1 cellular context compared by ENCODE assay signal in the genomic region with DNA sequence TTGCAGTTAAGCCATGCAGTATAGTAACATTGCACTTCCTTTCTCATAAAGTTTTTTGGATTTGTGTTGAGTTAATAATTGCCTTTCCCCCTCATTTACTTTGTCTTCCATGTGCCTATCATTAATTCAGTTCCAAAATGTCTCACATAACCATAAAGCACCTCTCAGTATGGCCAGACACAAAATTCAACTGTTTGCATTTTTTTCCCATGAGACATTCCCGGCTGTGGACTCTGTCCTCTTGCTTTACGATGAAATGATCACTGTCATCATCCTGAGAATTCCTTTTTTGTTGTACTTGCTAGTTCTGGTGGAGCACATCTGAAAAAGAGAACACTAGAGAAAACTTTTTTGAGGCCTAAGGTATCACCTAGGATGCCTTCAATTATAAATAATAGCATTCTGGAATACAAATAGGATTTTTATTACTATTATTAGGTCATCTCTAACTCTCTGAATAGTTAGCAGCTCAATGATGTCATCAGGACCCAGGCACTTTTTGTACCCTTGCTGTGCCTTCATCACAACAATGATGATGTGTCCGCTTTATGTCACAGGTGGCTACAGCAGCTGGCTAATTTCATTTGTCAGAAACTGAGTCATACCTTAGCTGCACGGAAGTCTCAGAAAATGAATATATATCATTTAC.
A peak's percentile ranks its signal among the peaks of the same experiment; 100 is the strongest.
TF ChIP-seq lines count a peak whose summit lies in the region.

No MANE protein-coding gene starts in this region.

TF ChIP-seq in HepG2, 621 proteins besides CTCF, POLR2A, EP300 and RAD21 (continued from another document and continues in another):
- TF ChIP-seq FOXA1 (IDR thresholded peaks at IDR 0.05) (no peak), FOXA1 (CRISPR knock-in tag; IDR thresholded peaks at IDR 0.05) (0 out of 2 replicates have a peak, but pooled peaks have one; percentile 5), KAT8 (CRISPR knock-in tag; IDR thresholded peaks at IDR 0.05) (peak; percentile 17; the same call in 1 of the 2 replicates), MAFF (IDR thresholded peaks at IDR 0.05; ENCODE audit: low read depth, low read length) (peak; percentile 58), POGZ (CRISPR knock-in tag; IDR thresholded peaks at IDR 0.05) (peak; percentile 37; the same call in 1 of the 2 replicates), TGIF2 (CRISPR knock-in tag; IDR thresholded peaks at IDR 0.05) (no peak), CREB1 (IDR thresholded peaks at IDR 0.05) (no peak; the same call in 1 of the 2 replicates), CREB1 (CRISPR knock-in tag; IDR thresholded peaks at IDR 0.05) (no peak), FOXK1 (CRISPR knock-in tag; IDR thresholded peaks at IDR 0.05; ENCODE audit: borderline replicate concordance, low read depth) (no peak), ZNF883 (CRISPR knock-in tag; IDR thresholded peaks at IDR 0.05; ENCODE audit: not compliant biosample characterization) (no peak), JUN (CRISPR knock-in tag; IDR thresholded peaks at IDR 0.05) (0 out of 2 replicates have a peak, but pooled peaks have one; percentile 68), PCBP1 (IDR thresholded peaks at IDR 0.05; ENCODE audit: borderline replicate concordance, low read depth, low read length) (no peak), KAT2B (IDR thresholded peaks at IDR 0.05; ENCODE audit: borderline replicate concordance, low read depth, low read length) (no peak), ARID4A (CRISPR knock-in tag; IDR thresholded peaks at IDR 0.05; ENCODE audit: borderline replicate concordance) (no peak), MAFK (conservative IDR thresholded peaks at IDR 0.05 in 1 of 2, IDR thresholded peaks at IDR 0.05 in 1 of 2; ENCODE audit: low read length in 2 of 2) (peak; percentile 15 to 45; a peak in 1 of 4 replicates), NKX3-1 (CRISPR knock-in tag; IDR thresholded peaks at IDR 0.05) (no peak), PHF21A (CRISPR knock-in tag; IDR thresholded peaks at IDR 0.05) (no peak), DMAP1 (CRISPR knock-in tag; IDR thresholded peaks at IDR 0.05) (no peak), SNRNP70 (IDR thresholded peaks at IDR 0.05; ENCODE audit: low read depth, low read length) (no peak), ZNF263 (CRISPR knock-in tag; IDR thresholded peaks at IDR 0.05) (no peak), ZNF619 (CRISPR knock-in tag; IDR thresholded peaks at IDR 0.05) (no peak), HHEX (CRISPR knock-in tag; IDR thresholded peaks at IDR 0.05) (no peak), ZHX1 (CRISPR knock-in tag; IDR thresholded peaks at IDR 0.05; ENCODE audit: low read depth) (no peak), ZNF230 (CRISPR knock-in tag; IDR thresholded peaks at IDR 0.05) (no peak), JUND (CRISPR knock-in tag; IDR thresholded peaks at IDR 0.05) (peak; percentile 78), ZFP62 (CRISPR knock-in tag; IDR thresholded peaks at IDR 0.05) (no peak), ZSCAN22 (CRISPR knock-in tag; IDR thresholded peaks at IDR 0.05) (no peak), PPARG (CRISPR knock-in tag; conservative IDR thresholded peaks at IDR 0.05) (no peak), ZNF224 (CRISPR knock-in tag; IDR thresholded peaks at IDR 0.05) (no peak), ZNF597 (CRISPR knock-in tag; IDR thresholded peaks at IDR 0.05) (no peak), BCL6 (CRISPR knock-in tag; IDR thresholded peaks at IDR 0.05) (no peak), ATF7 (IDR thresholded peaks at IDR 0.05) (peak; percentile 64), ATF7 (CRISPR knock-in tag; IDR thresholded peaks at IDR 0.05) (no peak; the same call in 1 of the 2 replicates), ZNF12 (CRISPR knock-in tag; IDR thresholded peaks at IDR 0.05) (0 out of 2 replicates have a peak, but pooled peaks have one; percentile 44), KLF9 (CRISPR knock-in tag; IDR thresholded peaks at IDR 0.05; ENCODE audit: low read depth) (no peak), GABPB1 (CRISPR knock-in tag; IDR thresholded peaks at IDR 0.05) (no peak), MED13 (CRISPR knock-in tag; IDR thresholded peaks at IDR 0.05) (no peak), GTF2F1 (IDR thresholded peaks at IDR 0.05; ENCODE audit: low read length) (no peak), ZNF367 (CRISPR knock-in tag; IDR thresholded peaks at IDR 0.05; ENCODE audit: borderline replicate concordance) (no peak), TAF15 (IDR thresholded peaks at IDR 0.05; ENCODE audit: low read depth, low read length, poor library complexity, severe bottlenecking) (no peak), HNF4A (CRISPR knock-in tag; IDR thresholded peaks at IDR 0.05) (peak; percentile 76)
- TF ChIP-seq, protein P1, sequence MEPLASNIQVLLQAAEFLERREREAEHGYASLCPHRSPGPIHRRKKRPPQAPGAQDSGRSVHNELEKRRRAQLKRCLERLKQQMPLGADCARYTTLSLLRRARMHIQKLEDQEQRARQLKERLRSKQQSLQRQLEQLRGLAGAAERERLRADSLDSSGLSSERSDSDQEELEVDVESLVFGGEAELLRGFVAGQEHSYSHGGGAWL (CRISPR knock-in tag; IDR thresholded peaks at IDR 0.05) = no peak
- TF ChIP-seq, protein P2, sequence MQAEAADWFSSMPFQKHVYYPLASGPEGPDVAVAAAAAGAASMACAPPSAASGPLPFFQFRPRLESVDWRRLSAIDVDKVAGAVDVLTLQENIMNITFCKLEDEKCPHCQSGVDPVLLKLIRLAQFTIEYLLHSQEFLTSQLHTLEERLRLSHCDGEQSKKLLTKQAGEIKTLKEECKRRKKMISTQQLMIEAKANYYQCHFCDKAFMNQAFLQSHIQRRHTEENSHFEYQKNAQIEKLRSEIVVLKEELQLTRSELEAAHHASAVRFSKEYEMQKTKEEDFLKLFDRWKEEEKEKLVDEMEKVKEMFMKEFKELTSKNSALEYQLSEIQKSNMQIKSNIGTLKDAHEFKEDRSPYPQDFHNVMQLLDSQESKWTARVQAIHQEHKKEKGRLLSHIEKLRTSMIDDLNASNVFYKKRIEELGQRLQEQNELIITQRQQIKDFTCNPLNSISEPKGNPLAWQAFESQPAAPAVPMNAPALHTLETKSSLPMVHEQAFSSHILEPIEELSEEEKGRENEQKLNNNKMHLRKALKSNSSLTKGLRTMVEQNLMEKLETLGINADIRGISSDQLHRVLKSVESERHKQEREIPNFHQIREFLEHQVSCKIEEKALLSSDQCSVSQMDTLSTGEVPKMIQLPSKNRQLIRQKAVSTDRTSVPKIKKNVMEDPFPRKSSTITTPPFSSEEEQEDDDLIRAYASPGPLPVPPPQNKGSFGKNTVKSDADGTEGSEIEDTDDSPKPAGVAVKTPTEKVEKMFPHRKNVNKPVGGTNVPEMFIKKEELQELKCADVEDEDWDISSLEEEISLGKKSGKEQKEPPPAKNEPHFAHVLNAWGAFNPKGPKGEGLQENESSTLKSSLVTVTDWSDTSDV (CRISPR knock-in tag; IDR thresholded peaks at IDR 0.05) = no peak
- TF ChIP-seq, protein P3, sequence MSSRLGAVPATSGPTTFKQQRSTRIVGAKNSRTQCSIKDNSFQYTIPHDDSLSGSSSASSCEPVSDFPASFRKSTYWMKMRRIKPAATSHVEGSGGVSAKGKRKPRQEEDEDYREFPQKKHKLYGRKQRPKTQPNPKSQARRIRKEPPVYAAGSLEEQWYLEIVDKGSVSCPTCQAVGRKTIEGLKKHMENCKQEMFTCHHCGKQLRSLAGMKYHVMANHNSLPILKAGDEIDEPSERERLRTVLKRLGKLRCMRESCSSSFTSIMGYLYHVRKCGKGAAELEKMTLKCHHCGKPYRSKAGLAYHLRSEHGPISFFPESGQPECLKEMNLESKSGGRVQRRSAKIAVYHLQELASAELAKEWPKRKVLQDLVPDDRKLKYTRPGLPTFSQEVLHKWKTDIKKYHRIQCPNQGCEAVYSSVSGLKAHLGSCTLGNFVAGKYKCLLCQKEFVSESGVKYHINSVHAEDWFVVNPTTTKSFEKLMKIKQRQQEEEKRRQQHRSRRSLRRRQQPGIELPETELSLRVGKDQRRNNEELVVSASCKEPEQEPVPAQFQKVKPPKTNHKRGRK (CRISPR knock-in tag; IDR thresholded peaks at IDR 0.05) = no peak
- TF ChIP-seq, protein P4, sequence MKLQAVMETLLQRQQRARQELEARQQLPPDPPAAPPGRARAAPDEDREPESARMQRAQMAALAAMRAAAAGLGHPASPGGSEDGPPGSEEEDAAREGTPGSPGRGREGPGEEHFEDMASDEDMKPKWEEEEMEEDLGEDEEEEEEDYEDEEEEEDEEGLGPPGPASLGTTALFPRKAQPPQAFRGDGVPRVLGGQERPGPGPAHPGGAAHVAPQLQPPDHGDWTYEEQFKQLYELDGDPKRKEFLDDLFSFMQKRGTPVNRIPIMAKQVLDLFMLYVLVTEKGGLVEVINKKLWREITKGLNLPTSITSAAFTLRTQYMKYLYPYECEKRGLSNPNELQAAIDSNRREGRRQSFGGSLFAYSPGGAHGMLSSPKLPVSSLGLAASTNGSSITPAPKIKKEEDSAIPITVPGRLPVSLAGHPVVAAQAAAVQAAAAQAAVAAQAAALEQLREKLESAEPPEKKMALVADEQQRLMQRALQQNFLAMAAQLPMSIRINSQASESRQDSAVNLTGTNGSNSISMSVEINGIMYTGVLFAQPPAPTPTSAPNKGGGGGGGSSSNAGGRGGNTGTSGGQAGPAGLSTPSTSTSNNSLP (IDR thresholded peaks at IDR 0.05; ENCODE audit: low read depth, low read length) = peak; percentile 57; the same call in 1 of the 2 replicates
- TF ChIP-seq, protein P5, sequence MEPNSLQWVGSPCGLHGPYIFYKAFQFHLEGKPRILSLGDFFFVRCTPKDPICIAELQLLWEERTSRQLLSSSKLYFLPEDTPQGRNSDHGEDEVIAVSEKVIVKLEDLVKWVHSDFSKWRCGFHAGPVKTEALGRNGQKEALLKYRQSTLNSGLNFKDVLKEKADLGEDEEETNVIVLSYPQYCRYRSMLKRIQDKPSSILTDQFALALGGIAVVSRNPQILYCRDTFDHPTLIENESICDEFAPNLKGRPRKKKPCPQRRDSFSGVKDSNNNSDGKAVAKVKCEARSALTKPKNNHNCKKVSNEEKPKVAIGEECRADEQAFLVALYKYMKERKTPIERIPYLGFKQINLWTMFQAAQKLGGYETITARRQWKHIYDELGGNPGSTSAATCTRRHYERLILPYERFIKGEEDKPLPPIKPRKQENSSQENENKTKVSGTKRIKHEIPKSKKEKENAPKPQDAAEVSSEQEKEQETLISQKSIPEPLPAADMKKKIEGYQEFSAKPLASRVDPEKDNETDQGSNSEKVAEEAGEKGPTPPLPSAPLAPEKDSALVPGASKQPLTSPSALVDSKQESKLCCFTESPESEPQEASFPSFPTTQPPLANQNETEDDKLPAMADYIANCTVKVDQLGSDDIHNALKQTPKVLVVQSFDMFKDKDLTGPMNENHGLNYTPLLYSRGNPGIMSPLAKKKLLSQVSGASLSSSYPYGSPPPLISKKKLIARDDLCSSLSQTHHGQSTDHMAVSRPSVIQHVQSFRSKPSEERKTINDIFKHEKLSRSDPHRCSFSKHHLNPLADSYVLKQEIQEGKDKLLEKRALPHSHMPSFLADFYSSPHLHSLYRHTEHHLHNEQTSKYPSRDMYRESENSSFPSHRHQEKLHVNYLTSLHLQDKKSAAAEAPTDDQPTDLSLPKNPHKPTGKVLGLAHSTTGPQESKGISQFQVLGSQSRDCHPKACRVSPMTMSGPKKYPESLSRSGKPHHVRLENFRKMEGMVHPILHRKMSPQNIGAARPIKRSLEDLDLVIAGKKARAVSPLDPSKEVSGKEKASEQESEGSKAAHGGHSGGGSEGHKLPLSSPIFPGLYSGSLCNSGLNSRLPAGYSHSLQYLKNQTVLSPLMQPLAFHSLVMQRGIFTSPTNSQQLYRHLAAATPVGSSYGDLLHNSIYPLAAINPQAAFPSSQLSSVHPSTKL (CRISPR knock-in tag; IDR thresholded peaks at IDR 0.05) = peak; percentile 76
